In genomic region chr10:1137499-1138163, GRCh38 we compare ENCODE assay signal across 32 cellular contexts.
"Had no signal": no experiment of that assay in that cellular context is flagged by ENCODE, and none has a peak within 500 bp of the region (broad histone marks: within the 10 kb centered on the region; RNA-seq: fewer than 3 reads in every experiment).

No MANE protein-coding gene starts in this region.

- ATAC-seq: activated naive CD4-positive, alpha-beta T cell treated with anti-CD3 and anti-CD28 coated beads, Interleukin-2, amount 50 U/mL, for 72 hours; activated naive CD8-positive, alpha-beta T cell treated with anti-CD3 and anti-CD28 coated beads, Interleukin-2, amount 50 U/mL, for 24 hours; activated T-cell treated with anti-CD3 and anti-CD28 coated beads, Interleukin-2, amount 50 U/mL, for 4 hours; body of pancreas; Panc1; Right ventricle myocardium inferior; T-cell had no signal

- H3K4me3 Mint-ChIP-seq: activated B cell treated with CpG ODN at 0.5 μM for 24 hours; activated CD4-positive, alpha-beta T cell treated with anti-CD3 and anti-CD28 coated beads, Interleukin-2, amount 10 ng/mL, durations not matched to agents 24 days and 14 days; activated naive CD8-positive, alpha-beta T cell treated with anti-CD3 and anti-CD28 coated beads, Interleukin-2, amount 50 U/mL, for 24 hours; activated T-cell treated with anti-CD3 and anti-CD28 coated beads, Interleukin-2, amount 50 U/mL, for 4 hours; central memory CD8-positive, alpha-beta T cell; T-cell had no signal

- H3K27me3 ChIP-seq: ascending aorta, body of pancreas had no signal

- H3K4me1 ChIP-seq: ascending aorta, body of pancreas had no signal

- H3K4me1 Mint-ChIP-seq: activated B cell treated with CpG ODN at 0.5 μM for 24 hours had no signal

- H3K9me3 ChIP-seq: ascending aorta, body of pancreas had no signal

- H3K27ac Mint-ChIP-seq: activated B cell treated with CpG ODN at 0.5 μM for 24 hours; activated CD4-positive, alpha-beta T cell treated with anti-CD3 and anti-CD28 coated beads, Interleukin-2, amount 10 ng/mL, durations not matched to agents 24 days and 14 days; activated naive CD4-positive, alpha-beta T cell treated with anti-CD3 and anti-CD28 coated beads, Interleukin-2, amount 50 U/mL, for 72 hours; activated naive CD8-positive, alpha-beta T cell treated with anti-CD3 and anti-CD28 coated beads, Interleukin-2, amount 50 U/mL, for 24 hours; T-cell had no signal

- H3K27ac ChIP-seq: ascending aorta, body of pancreas, SK-N-MC had no signal

- DNase-seq: activated B cell treated with CpG ODN at 0.5 μM for 24 hours; activated CD4-positive, alpha-beta T cell treated with anti-CD3 and anti-CD28 coated beads for 1 hour; activated CD4-positive, alpha-beta T cell treated with anti-CD3 and anti-CD28 coated beads, Interleukin-2, amount 10 ng/mL, durations not matched to agents 24 days and 14 days; activated CD4-positive, alpha-beta T cell treated with anti-CD3 and anti-CD28 coated beads, Interleukin-2, amount 50 U/mL, for 48 hours; activated effector memory CD4-positive, alpha-beta T cell treated with anti-CD3 and anti-CD28 coated beads, Interleukin-2, amount 50 U/mL, for 16 hours; activated naive CD4-positive, alpha-beta T cell treated with Interleukin-2 at 50 U/mL for 16 hours; activated naive CD8-positive, alpha-beta T cell treated with anti-CD3 and anti-CD28 coated beads, Interleukin-2, amount 50 U/mL, for 24 hours; activated T-cell treated with anti-CD3 and anti-CD28 coated beads, Interleukin-2, amount 50 U/mL, for 4 hours; amniotic stem cell; body of pancreas; Karpas-422; MM.1S; NCI-H1105; NCI-H1436; NCI-H1694 treated with DMSO at 0.1 percent for 48 hours; NCI-H2029 treated with DMSO at 0.1 percent for 48 hours; NCI-H345; NCI-H510A; NCI-H526 treated with DMSO at 0.1 percent for 48 hours; NCI-H82; NK-92 treated with Interleukin-12 subunit alpha and Interleukin-12 subunit beta, amount 100 ng/mL, for 24 hours; OCI-M1; RPMI8226; T-cell; T-helper 2 cell; T1000 had no signal

- H3K4me3 ChIP-seq: ascending aorta, body of pancreas, SK-N-MC had no signal
